11 cellular contexts compared by ENCODE assay signal in genomic region chr19:4742717-4743646, GRCh38. TPM values are rescaled to one million over a fixed set of nuclear protein-coding genes. Genes with fewer than 3 reads are reported as not detected.
DNase-seq lines count a peak whose midpoint lies in the region; ATAC-seq, FAIRE-seq and TF ChIP-seq lines count a peak whose summit lies in the region.
"Had no signal": no experiment of that assay in that cellular context is flagged by ENCODE, and none has a peak within 500 bp of the region (broad histone marks: within the 10 kb centered on the region; RNA-seq: fewer than 3 reads in every experiment).

No MANE protein-coding gene starts in this region.

- no peak for TF ChIP-seq CTCF in nephron (IDR thresholded peaks at IDR 0.05; ENCODE audit: unreplicated experiment in 3 of 3)

- H3K9ac ChIP-seq in adipocyte (ENCODE audit: low read length), result peak overlapping the region; percentile 14

- no peaks in the 10 kb centered on the region for H3K36me3 Mint-ChIP-seq in nephron (ENCODE audit: low read depth)

- no peak for ATAC-seq in GM18861 (IDR thresholded peaks at IDR 0.05; ENCODE audit: unreplicated experiment)
- no peak for ATAC-seq in HG03139 (IDR thresholded peaks at IDR 0.05; ENCODE audit: unreplicated experiment)

- H3K9me3 Mint-ChIP-seq in nephron, result no peaks in the 10 kb centered on the region

- no peak overlapping the region for H3K4me3 ChIP-seq in adipocyte (ENCODE audit: low read length)
- H3K4me3 ChIP-seq: heart right ventricle, transverse colon had no signal

- H3K27ac Mint-ChIP-seq in nephron, result peak overlapping the region in 2 of 3 experiments; percentile 65 to 75

- no peak for FAIRE-seq in frontal cortex (lab: Jason Lieb, UNC)

- peaks cover 26% of the 10 kb centered on the region for H3K4me1 ChIP-seq in adipocyte (ENCODE audit: control insufficient read depth, insufficient read depth, low read length)

- H3K4me1 Mint-ChIP-seq in nephron, result peaks cover 32% of the 10 kb centered on the region

- no peaks in the 10 kb centered on the region for H3K36me3 ChIP-seq in adipocyte (ENCODE audit: control insufficient read depth, insufficient read depth, low read length, severe bottlenecking)
- H3K36me3 ChIP-seq: heart right ventricle, transverse colon had no signal

- H3K9me3 ChIP-seq in adipocyte (ENCODE audit: control insufficient read depth, low read length), result no peaks in the 10 kb centered on the region
- H3K9me3 ChIP-seq: heart right ventricle, transverse colon had no signal

- H3K27me3 ChIP-seq in adipocyte (replicated peaks; ENCODE audit: control insufficient read depth, insufficient read depth, low read length), result peaks cover 4% of the 10 kb centered on the region

- peak; percentile 72 for DNase-seq in DMS79 (lab: John Stamatoyannopoulos, UW)
- peak; percentile 13 to 14 for DNase-seq in NCI-H1930 (lab: John Stamatoyannopoulos, UW)
- DNase-seq in adipocyte (ENCODE audit: low read depth), result no peak
- DNase-seq in HT-29 (ENCODE audit: low spot score), result no peak
- no peak for DNase-seq in frontal cortex (ENCODE audit: low spot score in 2 of 2)
- DNase-seq: amniotic stem cell, transverse colon had no signal

- peaks cover 15% of the 10 kb centered on the region for H3K27me3 Mint-ChIP-seq in nephron (ENCODE audit: low read depth)

- H3K4me3 Mint-ChIP-seq in nephron, result peak overlapping the region in 2 of 3 experiments; percentile 2 to 39

RNA-seq across cellular contexts. Expression of gene DPP9, which starts 19.3 kb away (rescaled TPM):
- total RNA-seq in HT-29 (2014; rRNA removed; shearing (Covaris generic)), result 72.8 and 74.3 TPM in 2 replicates
- 7.7 TPM for total RNA-seq in frontal cortex

RNA-seq across cellular contexts. Expression of gene FEM1A, which starts 48.6 kb away (rescaled TPM):
- 17.8 and 22.2 TPM in 2 replicates for total RNA-seq in HT-29 (2014; rRNA removed; shearing (Covaris generic))
- total RNA-seq in frontal cortex, result 22.8 TPM

Comparison
In these comparisons a context has a peak if more than half of its experiments do, and no peak if none do; other contexts are left out.
1. DNase-seq: peak in DMS79 (single experiment) and NCI-H1930 (2 of 2); none in adipocyte (single experiment), HT-29 (single experiment) and frontal cortex (0 of 2).